Comparison of ENCODE assay signal across 22 cellular contexts in the genomic region with DNA sequence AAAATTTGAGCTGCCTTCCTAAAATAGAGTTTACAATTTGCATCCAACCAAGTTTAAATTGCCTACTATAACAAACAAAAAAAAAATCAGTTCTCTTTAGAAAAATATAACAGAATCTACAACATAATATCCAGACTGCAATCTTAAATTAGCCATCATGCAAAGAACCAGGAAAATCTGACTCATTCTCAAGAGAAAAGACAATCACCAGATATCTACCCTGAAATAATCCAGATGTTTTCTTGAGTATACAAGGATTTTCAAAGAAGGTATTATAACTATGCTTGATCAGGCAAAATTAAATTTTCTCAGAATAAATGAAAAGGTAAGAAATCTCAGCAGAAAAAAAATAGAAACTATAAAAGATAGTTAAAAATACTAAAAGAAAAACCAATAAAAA.
"Had no signal": no experiment of that assay in that cellular context is flagged by ENCODE, and none has a peak within 500 bp of the region (broad histone marks: within the 10 kb centered on the region; RNA-seq: fewer than 3 reads in every experiment).

No MANE protein-coding gene starts in this region.

- H3K4me3 ChIP-seq: MG63 had no signal

- DNase-seq: activated CD4-positive, alpha-beta T cell treated with anti-CD3 and anti-CD28 coated beads for 4 hours; activated CD8-positive, alpha-beta memory T cell treated with anti-CD3 and anti-CD28 coated beads, Interleukin-2, amount 50 U/mL, for 48 hours; activated CD8-positive, alpha-beta T cell treated with anti-CD3 and anti-CD28 coated beads, Interleukin-2, amount 10 ng/mL, durations not matched to agents 7 days and 5 days; activated effector memory CD4-positive, alpha-beta T cell treated with Interleukin-2 at 50 U/mL for 16 hours; activated naive CD4-positive, alpha-beta T cell; activated T-cell treated with anti-CD3 and anti-CD28 coated beads, Interleukin-2, amount 50 U/mL, for 1 hour; amygdala; MG63; MV-4-11; NCI-H1092 treated with DMSO at 0.1 percent for 48 hours; NCI-H1417 treated with DMSO at 0.1 percent for 48 hours; NCI-H1694; NCI-H2029; NCI-H2107; NCI-H2171 treated with DMSO at 0.1 percent for 48 hours; NCI-H226; NCI-H510A; NCI-H526 treated with DMSO at 0.1 percent for 48 hours; NCI-H82; SIG-M5 had no signal

- H3K27me3 ChIP-seq: MG63 had no signal

- H3K36me3 ChIP-seq: MG63 had no signal

- ATAC-seq: activated CD4-positive, CD25-positive, alpha-beta regulatory T cell treated with anti-CD3 and anti-CD28 coated beads, Interleukin-2, amount 50 U/mL, for 24 hours; activated CD8-positive, alpha-beta T cell treated with anti-CD3 and anti-CD28 coated beads, Interleukin-2, amount 10 ng/mL, durations not matched to agents 7 days and 5 days had no signal

- FAIRE-seq: astrocyte had no signal

- H3K9me3 ChIP-seq: MG63 had no signal
